In the genomic region with DNA sequence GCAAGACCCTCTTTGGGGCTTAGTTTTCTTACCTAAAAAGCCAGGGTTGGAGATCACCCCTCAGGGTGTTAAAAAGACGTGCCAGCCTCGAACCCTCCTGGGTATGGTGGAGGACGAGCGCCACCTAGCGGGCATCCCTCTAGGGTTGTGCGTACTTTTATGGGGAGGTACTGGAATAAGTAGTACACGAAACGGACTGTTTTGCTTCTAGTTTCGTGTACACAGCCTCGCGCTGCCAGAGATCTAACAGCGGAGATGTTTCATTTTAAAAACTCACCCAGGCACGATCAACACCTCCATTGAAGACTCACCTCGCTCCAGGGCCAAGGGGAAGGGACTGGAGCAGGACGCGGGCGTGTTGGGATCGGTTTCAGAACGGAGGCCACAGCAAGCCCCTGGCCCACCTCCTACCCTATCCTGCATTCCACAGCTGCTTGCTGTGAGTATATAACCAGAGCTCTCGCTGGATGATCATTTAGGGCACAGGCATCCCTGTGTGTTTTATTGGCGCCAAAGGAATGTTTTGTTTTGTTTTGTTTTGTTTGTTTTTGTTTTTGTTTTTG, we compare ENCODE assay signal across 7 cellular contexts. TPM values are rescaled to one million over a fixed set of nuclear protein-coding genes. Genes with fewer than 3 reads are reported as not detected.
DNase-seq lines count a peak whose midpoint lies in the region; ATAC-seq and TF ChIP-seq lines count a peak whose summit lies in the region.

No MANE protein-coding gene starts in this region.

- peaks cover 7% of the 10 kb centered on the region for H3K36me3 Mint-ChIP-seq in T-helper 17 cell (ENCODE audit: low read depth)

- ATAC-seq in HG02884 (IDR thresholded peaks at IDR 0.05; ENCODE audit: unreplicated experiment) (peak; percentile 63), T-helper 17 cell (peak; percentile 77), sciatic nerve (peak; percentile 87)

- peak overlapping the region; percentile 55 for H3K4me3 Mint-ChIP-seq in T-helper 17 cell

- H3K27me3 Mint-ChIP-seq in T-helper 17 cell, result peaks cover 77% of the 10 kb centered on the region

- peak overlapping the region; percentile 72 for H3K27ac Mint-ChIP-seq in T-helper 17 cell

- peaks cover 7% of the 10 kb centered on the region for H3K9me3 ChIP-seq in T-helper 17 cell (ENCODE audit: control insufficient read depth, low read length, poor library complexity, severe bottlenecking)

- in situ Hi-C loops in GM13977 (cut with MboI; ENCODE audit: low pct_unique_long_range_greater_than_20kb, low sequenced_read_pairs, unreplicated experiment), result loop anchor here (10.0 kb wide), 1 partner anchor 814 kb away; no protein-coding TSS in a partner anchor

- intact Hi-C loops in sciatic nerve (cut with DNase I), result loop anchor here (10.0 kb wide), 1 partner anchor 694 kb away; no protein-coding TSS in a partner anchor

- DNase-seq in GM13977 (ENCODE audit: low spot score), result peak; percentile 91
- peak; percentile 16 for DNase-seq in NCI-H1436 treated with DMSO at 0.1 percent for 48 hours (lab: John Stamatoyannopoulos, UW)
- DNase-seq in T-helper 17 cell, result peak; percentile 56 to 73 (median 58)
- DNase-seq in amygdala (lab: John Stamatoyannopoulos, UW), result peak in 48 of 56 donors; percentile 1 to 82 (median 38)
- DNase-seq in hepatic stellate cell (ENCODE audit: low spot score), result peak; percentile 85
- DNase-seq in sciatic nerve (ENCODE audit: low spot score), result peak; percentile 90

- peak; percentile 83 for TF ChIP-seq CTCF in GM13977 (IDR thresholded peaks at IDR 0.05; ENCODE audit: extremely low read depth, insufficient read depth, missing control alignments)

- H3K4me1 Mint-ChIP-seq in T-helper 17 cell, result peaks cover 18% of the 10 kb centered on the region

RNA-seq across cellular contexts. Expression of a gene that starts 4.8 kb away (rescaled TPM):
- total RNA-seq in T-helper 17 cell (not detected), sciatic nerve (not detected)

Comparison
In these comparisons a context has a peak if more than half of its experiments do, and no peak if none do; other contexts are left out.
1. Peak in every context shown above with its lines: DNase-seq and ATAC-seq.
2. DNase-seq: peak in every context shown above with its lines; median percentile 91 in GM13977; 90 in sciatic nerve; 85 in hepatic stellate cell; 58 in T-helper 17 cell; 38 in amygdala; 16 in NCI-H1436 treated with DMSO at 0.1 percent for 48 hours.